In the genomic region with DNA sequence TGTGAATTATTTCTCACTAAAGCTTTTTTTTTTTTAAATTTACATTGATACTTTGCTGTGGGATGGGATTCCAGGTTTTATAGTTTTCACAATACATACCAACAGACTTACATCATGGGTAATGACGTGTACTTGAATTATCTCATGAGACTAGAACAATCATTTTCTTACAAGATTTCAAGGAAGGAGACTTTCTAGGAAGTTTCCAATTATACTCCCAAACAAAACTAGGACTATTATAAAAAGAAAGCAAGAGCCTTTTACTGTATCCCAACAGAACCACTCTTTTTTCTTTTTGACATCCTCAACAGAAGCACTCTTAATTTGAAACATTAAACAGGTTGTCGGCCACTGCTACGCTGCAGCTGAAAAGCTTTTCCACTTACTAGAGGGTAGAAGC, we compare ENCODE assay signal across 17 cellular contexts. TPM values are rescaled to one million over a fixed set of nuclear protein-coding genes. Genes with fewer than 3 reads are reported as not detected.
A peak's percentile ranks its signal among the peaks of the same experiment; 100 is the strongest.
DNase-seq lines count a peak whose midpoint lies in the region; ATAC-seq and TF ChIP-seq lines count a peak whose summit lies in the region.
"Had no signal": no experiment of that assay in that cellular context is flagged by ENCODE, and none has a peak within 500 bp of the region (broad histone marks: within the 10 kb centered on the region; RNA-seq: fewer than 3 reads in every experiment).

No MANE protein-coding gene starts in this region.

- no peaks in the 10 kb centered on the region for H3K4me1 Mint-ChIP-seq in glutamatergic neuron (ENCODE audit: low read depth, unreplicated experiment)
- H3K4me1 Mint-ChIP-seq: activated naive CD8-positive, alpha-beta T cell treated with anti-CD3 and anti-CD28 coated beads, Interleukin-2, amount 10 ng/mL, durations not matched to agents 7 days and 5 days had no signal

- H3K27ac ChIP-seq in epithelial cell of prostate = peak overlapping the region; percentile 15
- H3K27ac ChIP-seq in osteoblast (ENCODE audit: low read depth, low read length) = no peak overlapping the region
- H3K27ac ChIP-seq: gastroesophageal sphincter, PC-9 had no signal

- no peaks in the 10 kb centered on the region for H3K79me2 ChIP-seq in osteoblast (ENCODE audit: insufficient read depth, low read length)

- no peak for TF ChIP-seq CTCF in osteoblast (IDR thresholded peaks at IDR 0.05; ENCODE audit: extremely low read depth, low read depth, low read length)
- TF ChIP-seq CTCF in glutamatergic neuron (IDR thresholded peaks at IDR 0.05; ENCODE audit: partially characterized antibody, unreplicated experiment) = no peak

- DNase-seq in Daoy (ENCODE audit: low read depth) (peak; percentile 33), RPMI7951 (ENCODE audit: low read depth) (peak; percentile 35), epithelial cell of prostate (ENCODE audit: low read depth, low spot score) (no peak), osteoblast (ENCODE audit: insufficient read length, low spot score, missing footprints) (peak; percentile 85), glutamatergic neuron (no peak), left colon (no peak)
- DNase-seq: activated naive CD8-positive, alpha-beta T cell treated with anti-CD3 and anti-CD28 coated beads, Interleukin-2, amount 10 ng/mL, durations not matched to agents 7 days and 5 days; cortex of kidney; NCI-H1105 treated with DMSO at 0.1 percent for 48 hours; NCI-H510A treated with DMSO at 0.1 percent for 48 hours; stimulated activated CD4-positive, alpha-beta T cell treated with anti-CD3 and anti-CD28 coated beads, Interleukin-4, amount 100 ng/mL, for 1 hour; stimulated activated naive B cell treated with anti-CD40 and anti-IgM and Interleukin-4, amounts not matched to agents 10 μg/mL and 1 μg/mL and 100 μg/mL, for 72 hours; SW 1271 had no signal

- no peaks in the 10 kb centered on the region for H3K36me3 Mint-ChIP-seq in glutamatergic neuron (ENCODE audit: unreplicated experiment)
- H3K36me3 Mint-ChIP-seq: activated naive CD8-positive, alpha-beta T cell treated with anti-CD3 and anti-CD28 coated beads, Interleukin-2, amount 10 ng/mL, durations not matched to agents 7 days and 5 days; stimulated activated naive B cell treated with anti-CD40 and anti-IgM and Interleukin-4, amounts not matched to agents 10 μg/mL and 1 μg/mL and 100 μg/mL, for 72 hours had no signal

- no peaks in the 10 kb centered on the region for H3K9me3 Mint-ChIP-seq in glutamatergic neuron (ENCODE audit: unreplicated experiment)
- H3K9me3 Mint-ChIP-seq: activated naive CD8-positive, alpha-beta T cell treated with anti-CD3 and anti-CD28 coated beads, Interleukin-2, amount 10 ng/mL, durations not matched to agents 7 days and 5 days; stimulated activated naive B cell treated with anti-CD40 and anti-IgM and Interleukin-4, amounts not matched to agents 10 μg/mL and 1 μg/mL and 100 μg/mL, for 72 hours had no signal

- no peak overlapping the region for H3K4me3 ChIP-seq in osteoblast (ENCODE audit: insufficient read depth, low read length)
- H3K4me3 ChIP-seq: gastroesophageal sphincter, PC-9 had no signal

- no peak overlapping the region for H3K27ac Mint-ChIP-seq in glutamatergic neuron (ENCODE audit: unreplicated experiment)
- H3K27ac Mint-ChIP-seq: activated naive CD8-positive, alpha-beta T cell treated with anti-CD3 and anti-CD28 coated beads, Interleukin-2, amount 10 ng/mL, durations not matched to agents 7 days and 5 days; stimulated activated naive B cell treated with anti-CD40 and anti-IgM and Interleukin-4, amounts not matched to agents 10 μg/mL and 1 μg/mL and 100 μg/mL, for 72 hours had no signal

- no peaks in the 10 kb centered on the region for H3K9me3 ChIP-seq in osteoblast (ENCODE audit: low read depth, low read length)
- H3K9me3 ChIP-seq: gastroesophageal sphincter had no signal

- no peak overlapping the region for H3K4me3 Mint-ChIP-seq in glutamatergic neuron (ENCODE audit: unreplicated experiment)
- H3K4me3 Mint-ChIP-seq: activated naive CD8-positive, alpha-beta T cell treated with anti-CD3 and anti-CD28 coated beads, Interleukin-2, amount 10 ng/mL, durations not matched to agents 7 days and 5 days; stimulated activated naive B cell treated with anti-CD40 and anti-IgM and Interleukin-4, amounts not matched to agents 10 μg/mL and 1 μg/mL and 100 μg/mL, for 72 hours had no signal

- H3K4me2 ChIP-seq in osteoblast (ENCODE audit: insufficient read depth, low read length) = peak overlapping the region; percentile 14
- H3K4me2 ChIP-seq: PC-9 had no signal

- ATAC-seq in HG03571 (IDR thresholded peaks at IDR 0.05; ENCODE audit: unreplicated experiment) (no peak), HG02973 (IDR thresholded peaks at IDR 0.05; ENCODE audit: unreplicated experiment) (no peak), left colon (no peak)
- ATAC-seq: gastroesophageal sphincter; stimulated activated naive B cell treated with anti-CD40 and anti-IgM and Interleukin-4, amounts not matched to agents 10 μg/mL and 1 μg/mL and 100 μg/mL, for 72 hours had no signal

- no peaks in the 10 kb centered on the region for H3K27me3 Mint-ChIP-seq in glutamatergic neuron (ENCODE audit: unreplicated experiment)
- H3K27me3 Mint-ChIP-seq: activated naive CD8-positive, alpha-beta T cell treated with anti-CD3 and anti-CD28 coated beads, Interleukin-2, amount 10 ng/mL, durations not matched to agents 7 days and 5 days; stimulated activated naive B cell treated with anti-CD40 and anti-IgM and Interleukin-4, amounts not matched to agents 10 μg/mL and 1 μg/mL and 100 μg/mL, for 72 hours had no signal

- H3K27me3 ChIP-seq in osteoblast (ENCODE audit: insufficient read depth, low read length) = no peaks in the 10 kb centered on the region
- H3K27me3 ChIP-seq: gastroesophageal sphincter had no signal

- H2AFZ ChIP-seq in osteoblast (ENCODE audit: low read length) = no peak overlapping the region
- H2AFZ ChIP-seq: PC-9 had no signal

- peaks cover 8% of the 10 kb centered on the region for H3K4me1 ChIP-seq in osteoblast (ENCODE audit: insufficient read depth, low read length)
- H3K4me1 ChIP-seq: gastroesophageal sphincter had no signal

- no peaks in the 10 kb centered on the region for H4K20me1 ChIP-seq in osteoblast (ENCODE audit: insufficient read depth, low read length)

- intact Hi-C loops in left colon (cut with DNase I, micrococcal nuclease) = no loop called here

- H3K36me3 ChIP-seq in osteoblast (ENCODE audit: insufficient read depth, low read length) = no peaks in the 10 kb centered on the region
- H3K36me3 ChIP-seq: gastroesophageal sphincter had no signal

RNA-seq across cellular contexts. Expression of a gene that starts 48.7 kb away (rescaled TPM):
- total RNA-seq in Daoy (2014; rRNA removed; shearing (Covaris generic)) = 0.45 and 0.91 TPM in 2 replicates
- total RNA-seq in RPMI7951 (2014; rRNA removed; shearing (Covaris generic)) = 2.3 and 4.9 TPM in 2 replicates
- total RNA-seq in osteoblast = 5.4 and 6.2 TPM in 2 replicates
- 3.3 TPM for total RNA-seq in glutamatergic neuron (ENCODE audit: unreplicated experiment)
- 10 to 100 TPM in 1 of 2 donors, 1 to 10 TPM in 1; 8.4 to 17.5 TPM for total RNA-seq in left colon

RNA-seq across cellular contexts. Expression of a gene that starts 57.6 kb away (rescaled TPM):
- 1.9 and 3.0 TPM in 2 replicates for total RNA-seq in Daoy (2014; rRNA removed; shearing (Covaris generic))
- 2.2 and 2.4 TPM in 2 replicates for total RNA-seq in RPMI7951 (2014; rRNA removed; shearing (Covaris generic))
- total RNA-seq in osteoblast = 1.8 TPM in 2 replicates
- total RNA-seq in glutamatergic neuron (ENCODE audit: unreplicated experiment) = 9.8 TPM
- 1 to 10 TPM; 1.6 to 3.5 TPM for total RNA-seq in left colon

RNA-seq across cellular contexts. Expression of a gene that starts 57.8 kb away (rescaled TPM):
- total RNA-seq in Daoy (2014; rRNA removed; shearing (Covaris generic)) = 10.7 and 19.7 TPM in 2 replicates
- total RNA-seq in RPMI7951 (2014; rRNA removed; shearing (Covaris generic)) = 9.1 and 9.8 TPM in 2 replicates
- total RNA-seq in osteoblast (2.9 TPM in 2 replicates), glutamatergic neuron (ENCODE audit: unreplicated experiment) (2.5 TPM), left colon (10 to 100 TPM in 1 of 2 donors, 1 to 10 TPM in 1; 8.4 to 15.9 TPM)

Comparison
In these comparisons a context has a peak if more than half of its experiments do, and no peak if none do; other contexts are left out.
1. DNase-seq: peak in Daoy (single experiment), RPMI7951 (single experiment) and osteoblast (single experiment); none in epithelial cell of prostate (single experiment), glutamatergic neuron (single experiment) and left colon (0 of 2).